16 cellular contexts compared by ENCODE assay signal in the genomic region with DNA sequence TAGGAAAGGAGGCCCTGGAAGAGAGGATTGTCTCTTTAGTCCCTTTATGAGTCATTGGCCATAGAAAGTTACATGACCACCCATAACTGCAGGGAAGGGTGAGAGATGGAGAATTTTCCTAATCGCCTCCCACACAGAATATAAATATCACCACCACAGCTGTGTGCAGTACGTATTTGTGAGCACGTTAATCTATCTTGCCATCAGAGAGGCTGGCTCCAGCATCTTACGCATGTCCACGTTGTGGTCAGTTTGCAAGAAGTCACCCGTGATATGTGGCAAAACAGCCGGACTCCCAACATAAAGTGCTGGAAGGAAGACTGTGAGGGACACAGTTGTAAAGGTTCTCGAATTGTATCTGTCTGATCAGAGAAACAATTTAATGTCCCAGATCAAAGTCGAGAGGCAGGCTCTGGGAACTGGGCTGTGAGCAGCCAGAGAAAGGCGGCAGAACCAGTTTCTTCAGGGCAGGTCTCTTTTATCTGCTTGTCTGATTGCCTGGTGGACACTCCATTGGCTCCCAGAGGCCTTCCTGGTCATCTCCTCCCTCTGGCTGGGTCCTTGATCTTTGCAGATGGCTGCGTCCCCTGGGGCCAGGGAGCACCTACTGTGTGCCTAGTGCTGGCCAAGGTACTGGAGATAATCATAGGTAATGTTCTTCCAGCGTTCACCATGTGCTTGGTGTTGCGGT.
DNase-seq lines count a peak whose midpoint lies in the region; ATAC-seq, FAIRE-seq and TF ChIP-seq lines count a peak whose summit lies in the region.
"Had no signal": no experiment of that assay in that cellular context is flagged by ENCODE, and none has a peak within 500 bp of the region (broad histone marks: within the 10 kb centered on the region; RNA-seq: fewer than 3 reads in every experiment).

No MANE protein-coding gene starts in this region.

- H3K27me3 Mint-ChIP-seq in neural progenitor cell (ENCODE audit: insufficient read depth, low read depth) = no peaks in the 10 kb centered on the region
- H3K27me3 Mint-ChIP-seq: activated naive CD8-positive, alpha-beta T cell treated with anti-CD3 and anti-CD28 coated beads, Interleukin-2, amount 50 U/mL, for 24 hours had no signal

- H3K27ac Mint-ChIP-seq in neural progenitor cell = peak overlapping the region; percentile 88
- H3K27ac Mint-ChIP-seq: activated naive CD8-positive, alpha-beta T cell treated with anti-CD3 and anti-CD28 coated beads, Interleukin-2, amount 50 U/mL, for 24 hours; HFFc6 had no signal

- POLR2A ChIA-PET in HepG2 (lab: Yijun Ruan, JAX) = no interaction called here

- ATAC-seq in HepG2 (no peak), right lobe of liver (no peak), HG03139 (IDR thresholded peaks at IDR 0.05; ENCODE audit: unreplicated experiment) (no peak), gastrocnemius medialis (no peak), HG02973 (IDR thresholded peaks at IDR 0.05; ENCODE audit: unreplicated experiment) (no peak)
- ATAC-seq: activated naive CD8-positive, alpha-beta T cell treated with anti-CD3 and anti-CD28 coated beads, Interleukin-2, amount 50 U/mL, for 24 hours; esophagus mucosa; heart right ventricle had no signal

- H3K27ac ChIP-seq in HepG2 (ENCODE audit: extremely low read length, insufficient read depth, low read length) (no peak overlapping the region), right lobe of liver (no peak overlapping the region), dorsolateral prefrontal cortex (peak overlapping the region in 34 of 59 donors; percentile 8 to 89 (median 63)), neural progenitor cell (no peak overlapping the region), gastrocnemius medialis (no peak overlapping the region)
- H3K27ac ChIP-seq: heart right ventricle had no signal

- TF ChIP-seq EP300 in HepG2 (IDR thresholded peaks at IDR 0.05; ENCODE audit: low read depth in 2 of 2, low read length in 2 of 2) (no peak), HepG2 (CRISPR knock-in tag; IDR thresholded peaks at IDR 0.05; ENCODE audit: borderline replicate concordance) (no peak)

- TF ChIP-seq RAD21 in HepG2 (CRISPR knock-in tag; IDR thresholded peaks at IDR 0.05) = no peak

- intact Hi-C loops in HepG2 (cut with micrococcal nuclease; ENCODE audit: unreplicated experiment) = no loop called here
- intact Hi-C loops in right lobe of liver (cut with DNase I) = no loop called here
- intact Hi-C loops in dorsolateral prefrontal cortex (cut with DNase I) = no loop called here
- intact Hi-C loops in gastrocnemius medialis (cut with DNase I; ENCODE audit: low total_unique reads) = no loop called here

- peaks cover 33% of the 10 kb centered on the region for H3K4me1 Mint-ChIP-seq in neural progenitor cell

- H2AFZ ChIP-seq in HepG2 (ENCODE audit: low read length) = no peak overlapping the region
- H2AFZ ChIP-seq in neural progenitor cell (replicated peaks) = no peak overlapping the region

- in situ Hi-C loops in HepG2 (cut with HindIII; ENCODE audit: extremely low pct_ligation_motif_present, low pct_unique_long_range_greater_than_20kb) (no loop called here), gastrocnemius medialis (cut with MboI; ENCODE audit: low sequenced_read_pairs in 4 of 4) (no loop called here)

- BruUV-seq in HepG2 (replicated peaks; lab: Mats Ljungman, UMichigan) = no TSS peak

- DNase-seq in HepG2 (ENCODE audit: low spot score) = no peak
- no peak for DNase-seq in right lobe of liver
- DNase-seq in dorsolateral prefrontal cortex = peak in 2 of 10 donors; percentile 4 to 25
- DNase-seq in neural progenitor cell (ENCODE audit: low spot score) = no peak
- no peak for DNase-seq in gastrocnemius medialis
- no peak for DNase-seq in central memory CD4-positive, alpha-beta T cell
- DNase-seq: ACHN; activated naive CD8-positive, alpha-beta T cell treated with anti-CD3 and anti-CD28 coated beads, Interleukin-2, amount 50 U/mL, for 24 hours; activated T-cell treated with anti-CD3 and anti-CD28 coated beads for 4 hours; heart right ventricle; HFFc6; MM.1S; NCI-H2171 treated with DMSO at 0.1 percent for 48 hours had no signal

- TF ChIP-seq POLR2A in HepG2 (IDR thresholded peaks at IDR 0.05; ENCODE audit: insufficient read depth in 1 of 2, low read depth in 2 of 2, low read length in 2 of 2) (no peak), right lobe of liver (IDR thresholded peaks at IDR 0.05) (no peak), gastrocnemius medialis (IDR thresholded peaks at IDR 0.05) (no peak)

- FAIRE-seq in HepG2 (lab: Jason Lieb, UNC) = no peak

- peaks cover 32% of the 10 kb centered on the region for H3F3A ChIP-seq in neural progenitor cell (ENCODE audit: low read depth)

- H3K36me3 ChIP-seq in HepG2 (replicated peaks in 1 of 2; ENCODE audit: control insufficient read depth in 1 of 2, insufficient read depth in 2 of 2, low read length in 2 of 2) = no peaks in the 10 kb centered on the region
- no peaks in the 10 kb centered on the region for H3K36me3 ChIP-seq in right lobe of liver
- no peaks in the 10 kb centered on the region for H3K36me3 ChIP-seq in neural progenitor cell
- no peaks in the 10 kb centered on the region for H3K36me3 ChIP-seq in gastrocnemius medialis
- H3K36me3 ChIP-seq: heart right ventricle had no signal

- H3K9me3 Mint-ChIP-seq in neural progenitor cell = no peaks in the 10 kb centered on the region
- H3K9me3 Mint-ChIP-seq: activated naive CD8-positive, alpha-beta T cell treated with anti-CD3 and anti-CD28 coated beads, Interleukin-2, amount 50 U/mL, for 24 hours; HFFc6 had no signal

- peaks cover 2% of the 10 kb centered on the region for H3K79me2 ChIP-seq in HepG2 (ENCODE audit: insufficient read depth, low read length)
- peaks cover 70% of the 10 kb centered on the region for H3K79me2 ChIP-seq in neural progenitor cell (ENCODE audit: low read depth)

- H3K27me3 ChIP-seq in HepG2 (ENCODE audit: control insufficient read depth in 1 of 2, insufficient read depth in 2 of 2, low read length in 2 of 2) = no peaks in the 10 kb centered on the region
- no peaks in the 10 kb centered on the region for H3K27me3 ChIP-seq in right lobe of liver
- no peaks in the 10 kb centered on the region for H3K27me3 ChIP-seq in dorsolateral prefrontal cortex
- no peaks in the 10 kb centered on the region for H3K27me3 ChIP-seq in neural progenitor cell
- no peaks in the 10 kb centered on the region for H3K27me3 ChIP-seq in gastrocnemius medialis
- H3K27me3 ChIP-seq: heart right ventricle had no signal

- H3K4me2 ChIP-seq in HepG2 (ENCODE audit: low read depth, low read length) = no peak overlapping the region
- H3K4me2 ChIP-seq in neural progenitor cell = no peak overlapping the region

- H4K20me1 ChIP-seq in HepG2 (ENCODE audit: insufficient read depth, low read length) (no peaks in the 10 kb centered on the region), neural progenitor cell (ENCODE audit: low read depth) (no peaks in the 10 kb centered on the region)

- TF ChIP-seq CTCF in HepG2 (CRISPR knock-in tag; IDR thresholded peaks at IDR 0.05) (no peak), right lobe of liver (IDR thresholded peaks at IDR 0.05) (no peak), dorsolateral prefrontal cortex (IDR thresholded peaks at IDR 0.05 in 54 of 56, conservative IDR thresholded peaks at IDR 0.05 in 2 of 56; ENCODE audit: low read depth in 1 of 56, partially characterized antibody in 56 of 56) (no peak), neural progenitor cell (IDR thresholded peaks at IDR 0.05) (no peak), gastrocnemius medialis (IDR thresholded peaks at IDR 0.05 in 4 of 5, conservative IDR thresholded peaks at IDR 0.05 in 1 of 5) (no peak)

- H3K4me3 ChIP-seq in HepG2 (replicated peaks in 1 of 3; ENCODE audit: insufficient read depth in 1 of 3, low read depth in 2 of 3, low read length in 3 of 3) = no peak overlapping the region
- H3K4me3 ChIP-seq in right lobe of liver = no peak overlapping the region
- H3K4me3 ChIP-seq in dorsolateral prefrontal cortex = no peak overlapping the region
- H3K4me3 ChIP-seq in neural progenitor cell = no peak overlapping the region
- no peak overlapping the region for H3K4me3 ChIP-seq in gastrocnemius medialis
- H3K4me3 ChIP-seq: heart right ventricle had no signal

- H3K4me1 ChIP-seq in HepG2 (ENCODE audit: insufficient read depth, low read length) = peaks cover 26% of the 10 kb centered on the region
- H3K4me1 ChIP-seq in right lobe of liver = no peaks in the 10 kb centered on the region
- H3K4me1 ChIP-seq in neural progenitor cell = peaks cover 47% of the 10 kb centered on the region
- H3K4me1 ChIP-seq in gastrocnemius medialis = peaks cover 12 to 17% of the 10 kb centered on the region in 2 donors

- H3K9me3 ChIP-seq in HepG2 (ENCODE audit: low read length) (no peaks in the 10 kb centered on the region), right lobe of liver (no peaks in the 10 kb centered on the region), neural progenitor cell (ENCODE audit: low read depth) (no peaks in the 10 kb centered on the region), gastrocnemius medialis (no peaks in the 10 kb centered on the region)
- H3K9me3 ChIP-seq: heart right ventricle had no signal

- H3K9ac ChIP-seq in HepG2 (ENCODE audit: insufficient read depth, low read depth, low read length) (no peak overlapping the region), neural progenitor cell (no peak overlapping the region)

- WGBS in HepG2 (ENCODE audit: low lambda C conversion rate) = 89% methylated on average over 12 of the region's 13 CpGs
- WGBS in right lobe of liver (ENCODE audit: insufficient coverage, low coverage, low lambda C conversion rate, missing lambda C conversion rate) = 79% methylated on average over 10 of the region's 13 CpGs

- CTCF ChIA-PET in HepG2 (lab: Yijun Ruan, JAX; ENCODE audit: low intra/inter-chr PET ratio, low total read pairs) = no interaction called here

- no peak overlapping the region for H3K4me3 Mint-ChIP-seq in neural progenitor cell
- H3K4me3 Mint-ChIP-seq: activated naive CD8-positive, alpha-beta T cell treated with anti-CD3 and anti-CD28 coated beads, Interleukin-2, amount 50 U/mL, for 24 hours; HFFc6 had no signal

- no peaks in the 10 kb centered on the region for H3K36me3 Mint-ChIP-seq in neural progenitor cell

TF ChIP-seq in HepG2, 621 proteins besides CTCF, POLR2A, EP300 and RAD21 (continues in another document):
- no peak for TF ChIP-seq FLYWCH1 (CRISPR knock-in tag; IDR thresholded peaks at IDR 0.05)
- TF ChIP-seq, protein P1, sequence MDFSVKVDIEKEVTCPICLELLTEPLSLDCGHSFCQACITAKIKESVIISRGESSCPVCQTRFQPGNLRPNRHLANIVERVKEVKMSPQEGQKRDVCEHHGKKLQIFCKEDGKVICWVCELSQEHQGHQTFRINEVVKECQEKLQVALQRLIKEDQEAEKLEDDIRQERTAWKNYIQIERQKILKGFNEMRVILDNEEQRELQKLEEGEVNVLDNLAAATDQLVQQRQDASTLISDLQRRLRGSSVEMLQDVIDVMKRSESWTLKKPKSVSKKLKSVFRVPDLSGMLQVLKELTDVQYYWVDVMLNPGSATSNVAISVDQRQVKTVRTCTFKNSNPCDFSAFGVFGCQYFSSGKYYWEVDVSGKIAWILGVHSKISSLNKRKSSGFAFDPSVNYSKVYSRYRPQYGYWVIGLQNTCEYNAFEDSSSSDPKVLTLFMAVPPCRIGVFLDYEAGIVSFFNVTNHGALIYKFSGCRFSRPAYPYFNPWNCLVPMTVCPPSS (IDR thresholded peaks at IDR 0.05) = no peak
- TF ChIP-seq ZKSCAN1 (IDR thresholded peaks at IDR 0.05; ENCODE audit: low read length) = peak; percentile 49; the same call in 1 of the 2 replicates
- TF ChIP-seq CENPX (CRISPR knock-in tag; IDR thresholded peaks at IDR 0.05) = no peak
- TF ChIP-seq ZNF317 (CRISPR knock-in tag; IDR thresholded peaks at IDR 0.05) = no peak

Comparison
In these comparisons a context has a peak if more than half of its experiments do, and no peak if none do; other contexts are left out.
1. H3K27ac ChIP-seq: peak in dorsolateral prefrontal cortex (34 of 59); none in HepG2 (single experiment), right lobe of liver (0 of 3), neural progenitor cell (single experiment) and gastrocnemius medialis (0 of 4).